Comparison of ENCODE assay signal across 10 cellular contexts in the genomic region with DNA sequence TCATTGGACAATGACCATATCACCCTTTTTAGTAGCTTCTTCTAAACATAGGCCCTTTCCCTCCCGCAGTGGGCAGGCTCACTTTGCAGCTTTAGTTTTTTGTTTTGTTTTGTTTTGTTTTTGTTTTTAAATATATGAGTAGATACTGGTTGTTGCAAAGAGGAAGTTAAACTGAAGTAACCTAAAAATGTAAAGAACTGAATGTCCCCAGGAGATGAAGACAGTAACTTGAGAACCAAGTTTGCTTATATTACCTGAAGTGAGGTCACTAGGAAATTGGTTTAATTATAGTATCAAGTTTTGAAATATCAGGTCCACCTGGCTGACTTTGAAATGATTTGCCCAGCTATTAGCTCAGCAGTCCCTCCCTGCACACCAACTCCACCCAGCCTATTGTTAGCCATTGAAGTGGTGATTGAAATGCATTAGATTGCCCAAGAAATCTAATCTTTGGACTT. TPM values are rescaled to one million over a fixed set of nuclear protein-coding genes. Genes with fewer than 3 reads are reported as not detected.
DNase-seq lines count a peak whose midpoint lies in the region; ATAC-seq and TF ChIP-seq lines count a peak whose summit lies in the region.
"Had no signal": no experiment of that assay in that cellular context is flagged by ENCODE, and none has a peak within 500 bp of the region (broad histone marks: within the 10 kb centered on the region; RNA-seq: fewer than 3 reads in every experiment).

No MANE protein-coding gene starts in this region.

- no peak overlapping the region for H3K14ac ChIP-seq in mesenchymal stem cell (ENCODE audit: low read length in 2 of 2)

- H3K79me2 ChIP-seq in OCI-LY3 (ENCODE audit: low read length) (peaks cover 96% of the 10 kb centered on the region), GM23338 (replicated peaks; ENCODE audit: insufficient read depth) (no peaks in the 10 kb centered on the region)

- H3K9me3 ChIP-seq in OCI-LY3 (ENCODE audit: insufficient read depth, low read length) (no peaks in the 10 kb centered on the region), mesenchymal stem cell (ENCODE audit: control insufficient read depth, low read length) (no peaks in the 10 kb centered on the region)

- H2BK5ac ChIP-seq in mesenchymal stem cell (ENCODE audit: low read depth, low read length, poor library complexity, severe bottlenecking) = no peak overlapping the region

- no peak overlapping the region for H3K27ac Mint-ChIP-seq in GM23338

- H4K91ac ChIP-seq in mesenchymal stem cell (ENCODE audit: low read length) = no peak overlapping the region

- H2BK12ac ChIP-seq in mesenchymal stem cell (ENCODE audit: low read length in 2 of 2) = no peak overlapping the region

- H2AK5ac ChIP-seq in mesenchymal stem cell (ENCODE audit: low read length, severe bottlenecking) = no peak overlapping the region

- peaks cover 4% of the 10 kb centered on the region; the same call in 2 of the 3 replicates for H3K4me1 Mint-ChIP-seq in GM23338

- 72% methylated on average over 1 of the region's 1 CpG for WGBS in mesenchymal stem cell

- H4K8ac ChIP-seq in mesenchymal stem cell (ENCODE audit: low read length) = no peak overlapping the region

- no peak overlapping the region for H2BK120ac ChIP-seq in mesenchymal stem cell (ENCODE audit: low read depth, low read length)

- H3K4me3 ChIP-seq in OCI-LY3 (ENCODE audit: low read length) = no peak overlapping the region
- H3K4me3 ChIP-seq in mesenchymal stem cell (ENCODE audit: insufficient read depth in 1 of 2, low read depth in 1 of 2, low read length in 2 of 2) = no peak overlapping the region
- H3K4me3 ChIP-seq in GM23338 = no peak overlapping the region

- peaks cover 29% of the 10 kb centered on the region for H3K79me1 ChIP-seq in mesenchymal stem cell (replicated peaks; ENCODE audit: low read length, poor library complexity, severe bottlenecking)

- no peak overlapping the region for H3K4me3 Mint-ChIP-seq in GM23338

- no peaks in the 10 kb centered on the region for H3K9me3 Mint-ChIP-seq in GM23338

- H3K9me2 ChIP-seq in GM23338 (ENCODE audit: insufficient read depth) = no peaks in the 10 kb centered on the region

- H3K18ac ChIP-seq in mesenchymal stem cell (ENCODE audit: low read depth in 1 of 2, low read length in 2 of 2) = no peak overlapping the region

- H3K36me3 ChIP-seq in OCI-LY3 (replicated peaks; ENCODE audit: low read depth, low read length) (peaks cover 11% of the 10 kb centered on the region), mesenchymal stem cell (ENCODE audit: control insufficient read depth in 1 of 2, insufficient read depth in 2 of 2, low read depth in 1 of 2, low read length in 2 of 2) (no peaks in the 10 kb centered on the region), GM23338 (ENCODE audit: insufficient read depth) (no peaks in the 10 kb centered on the region)

- H2BK15ac ChIP-seq in mesenchymal stem cell (ENCODE audit: low read depth, poor library complexity, severe bottlenecking) = no peak overlapping the region

- no peak overlapping the region for H3K4ac ChIP-seq in mesenchymal stem cell (ENCODE audit: low read depth in 1 of 2, low read length in 2 of 2)

- H3K23ac ChIP-seq in mesenchymal stem cell (ENCODE audit: low read length in 2 of 2) = no peak overlapping the region

- H3K27me3 Mint-ChIP-seq in GM23338 (ENCODE audit: insufficient read depth, low read depth, poor library complexity) = peaks cover 2% of the 10 kb centered on the region

- H3K9ac ChIP-seq in OCI-LY3 (ENCODE audit: low read length) (no peak overlapping the region), mesenchymal stem cell (ENCODE audit: low read length) (no peak overlapping the region)

- H3K27me3 ChIP-seq in OCI-LY3 (ENCODE audit: low read depth, low read length) (no peaks in the 10 kb centered on the region), mesenchymal stem cell (ENCODE audit: control insufficient read depth in 1 of 2, insufficient read depth in 1 of 2, low read length in 2 of 2) (no peaks in the 10 kb centered on the region), GM23338 (ENCODE audit: insufficient read depth) (no peaks in the 10 kb centered on the region)

- H3K4me2 ChIP-seq in OCI-LY3 (ENCODE audit: low read length) (peak overlapping the region; percentile 20), mesenchymal stem cell (ENCODE audit: low read length, poor library complexity, severe bottlenecking) (no peak overlapping the region), GM23338 (no peak overlapping the region)

- H3F3A ChIP-seq in GM23338 (replicated peaks; ENCODE audit: low read depth) = no peaks in the 10 kb centered on the region

- H3K27ac ChIP-seq in OCI-LY3 (ENCODE audit: low read length) = peak overlapping the region; percentile 15; the same call in 1 of the 2 replicates
- no peak overlapping the region for H3K27ac ChIP-seq in mesenchymal stem cell (ENCODE audit: low read length, poor library complexity, severe bottlenecking)
- no peak overlapping the region for H3K27ac ChIP-seq in GM23338 (ENCODE audit: low read depth)
- H3K27ac ChIP-seq: VCaP had no signal

- DNase-seq in CD1c-positive myeloid dendritic cell (ENCODE audit: extremely low spot score) (peak; percentile 35), left lobe of liver (ENCODE audit: low spot score) (no peak), NCI-H2196 treated with DMSO at 0.1 percent for 48 hours (lab: John Stamatoyannopoulos, UW; ENCODE audit: unreplicated experiment) (no peak), mesenchymal stem cell (no peak), GM23338 (ENCODE audit: low spot score) (no peak)
- no peak for DNase-seq in activated CD4-positive, alpha-beta T cell treated with anti-CD3 and anti-CD28 coated beads, Interleukin-2, amount 50 U/mL, for 1 hour
- DNase-seq: GF-D8 had no signal

- H4K20me1 ChIP-seq in OCI-LY3 (ENCODE audit: insufficient read depth, low read length) (no peaks in the 10 kb centered on the region), GM23338 (replicated peaks; ENCODE audit: insufficient read depth) (0 out of 2 replicates have a peak, but pooled peaks cover 3% of the 10 kb centered on the region)

- peaks cover 78% of the 10 kb centered on the region for H3K4me1 ChIP-seq in OCI-LY3 (ENCODE audit: low read length)
- H3K4me1 ChIP-seq in mesenchymal stem cell (ENCODE audit: control insufficient read depth, insufficient read depth, low read depth, low read length) = peaks cover 2% of the 10 kb centered on the region
- H3K4me1 ChIP-seq in GM23338 (ENCODE audit: insufficient read depth) = no peaks in the 10 kb centered on the region

- TF ChIP-seq CTCF in OCI-LY3 (IDR thresholded peaks at IDR 0.05; ENCODE audit: low read depth, low read length) = no peak
- TF ChIP-seq CTCF in GM23338 (conservative IDR thresholded peaks at IDR 0.05; ENCODE audit: low read depth in 2 of 2) = no peak

- no peaks in the 10 kb centered on the region for H3K36me3 Mint-ChIP-seq in GM23338 (ENCODE audit: low read depth)

- no peak overlapping the region for H2AFZ ChIP-seq in OCI-LY3 (ENCODE audit: low read depth, low read length)
- H2AFZ ChIP-seq in mesenchymal stem cell (ENCODE audit: low read depth, low read length) = no peak overlapping the region
- no peak overlapping the region for H2AFZ ChIP-seq in GM23338

- ATAC-seq in GM21529 (IDR thresholded peaks at IDR 0.05; ENCODE audit: unreplicated experiment) = peak; percentile 47
- peak; percentile 36 for ATAC-seq in left lobe of liver
- ATAC-seq in GM23338 = no peak

TF ChIP-seq in GM23338, 12 proteins besides CTCF, POLR2A, EP300 and RAD21 (continues in another document):
- TF ChIP-seq EZH2phosphoT487 (IDR thresholded peaks at IDR 0.05; ENCODE audit: unreplicated experiment) = no peak
- TF ChIP-seq ZNF114 (CRISPR knock-in tag; IDR thresholded peaks at IDR 0.05) = no peak
- TF ChIP-seq CREB1 (CRISPR knock-in tag; IDR thresholded peaks at IDR 0.05; ENCODE audit: low read depth) = no peak
- no peak for TF ChIP-seq ZNF331 (CRISPR knock-in tag; IDR thresholded peaks at IDR 0.05; ENCODE audit: low read depth)
- TF ChIP-seq EZH2 (IDR thresholded peaks at IDR 0.05; ENCODE audit: low read depth, unreplicated experiment) = no peak
- no peak for TF ChIP-seq NANOG (IDR thresholded peaks at IDR 0.05; ENCODE audit: borderline replicate concordance)
- no peak for TF ChIP-seq JUNB (IDR thresholded peaks at IDR 0.05; ENCODE audit: unreplicated experiment)
- TF ChIP-seq STAT1 (IDR thresholded peaks at IDR 0.05; ENCODE audit: unreplicated experiment) = no peak
- TF ChIP-seq, protein P1, sequence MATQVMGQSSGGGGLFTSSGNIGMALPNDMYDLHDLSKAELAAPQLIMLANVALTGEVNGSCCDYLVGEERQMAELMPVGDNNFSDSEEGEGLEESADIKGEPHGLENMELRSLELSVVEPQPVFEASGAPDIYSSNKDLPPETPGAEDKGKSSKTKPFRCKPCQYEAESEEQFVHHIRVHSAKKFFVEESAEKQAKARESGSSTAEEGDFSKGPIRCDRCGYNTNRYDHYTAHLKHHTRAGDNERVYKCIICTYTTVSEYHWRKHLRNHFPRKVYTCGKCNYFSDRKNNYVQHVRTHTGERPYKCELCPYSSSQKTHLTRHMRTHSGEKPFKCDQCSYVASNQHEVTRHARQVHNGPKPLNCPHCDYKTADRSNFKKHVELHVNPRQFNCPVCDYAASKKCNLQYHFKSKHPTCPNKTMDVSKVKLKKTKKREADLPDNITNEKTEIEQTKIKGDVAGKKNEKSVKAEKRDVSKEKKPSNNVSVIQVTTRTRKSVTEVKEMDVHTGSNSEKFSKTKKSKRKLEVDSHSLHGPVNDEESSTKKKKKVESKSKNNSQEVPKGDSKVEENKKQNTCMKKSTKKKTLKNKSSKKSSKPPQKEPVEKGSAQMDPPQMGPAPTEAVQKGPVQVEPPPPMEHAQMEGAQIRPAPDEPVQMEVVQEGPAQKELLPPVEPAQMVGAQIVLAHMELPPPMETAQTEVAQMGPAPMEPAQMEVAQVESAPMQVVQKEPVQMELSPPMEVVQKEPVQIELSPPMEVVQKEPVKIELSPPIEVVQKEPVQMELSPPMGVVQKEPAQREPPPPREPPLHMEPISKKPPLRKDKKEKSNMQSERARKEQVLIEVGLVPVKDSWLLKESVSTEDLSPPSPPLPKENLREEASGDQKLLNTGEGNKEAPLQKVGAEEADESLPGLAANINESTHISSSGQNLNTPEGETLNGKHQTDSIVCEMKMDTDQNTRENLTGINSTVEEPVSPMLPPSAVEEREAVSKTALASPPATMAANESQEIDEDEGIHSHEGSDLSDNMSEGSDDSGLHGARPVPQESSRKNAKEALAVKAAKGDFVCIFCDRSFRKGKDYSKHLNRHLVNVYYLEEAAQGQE (IDR thresholded peaks at IDR 0.05; ENCODE audit: unreplicated experiment) = no peak
- no peak for TF ChIP-seq POLR2AphosphoS5 (IDR thresholded peaks at IDR 0.05; ENCODE audit: low read depth)

RNA-seq across cellular contexts. Expression of gene SMAP2, which starts 18.2 kb away (rescaled TPM):
- total RNA-seq in left lobe of liver = 36.4 TPM
- 24.8 TPM for polyA plus RNA-seq in mesenchymal stem cell (2013, experiment 1 of 2)
- 25.6 TPM for polyA plus RNA-seq in mesenchymal stem cell (2013, experiment 2 of 2)
- 2.5 and 4.8 TPM in 2 replicates for total RNA-seq in GM23338 (2014; rRNA removed; shearing (Covaris generic))
- 2.9 and 3.0 TPM in 2 replicates for polyA plus RNA-seq in GM23338 (2016; fragmentation: Nextera tagmentation; extraction: Ambion mirVana)

RNA-seq across cellular contexts. Expression of gene ZFP69B, which starts 58.6 kb away (rescaled TPM):
- total RNA-seq in left lobe of liver = 0.55 TPM
- 2.9 TPM for polyA plus RNA-seq in mesenchymal stem cell (2013, experiment 1 of 2)
- polyA plus RNA-seq in mesenchymal stem cell (2013, experiment 2 of 2) = 2.5 TPM
- total RNA-seq in GM23338 (2014; rRNA removed; shearing (Covaris generic)) = 10.0 and 10.8 TPM in 2 replicates
- 4.6 and 5.2 TPM in 2 replicates for polyA plus RNA-seq in GM23338 (2016; fragmentation: Nextera tagmentation; extraction: Ambion mirVana)
